In the genomic region with DNA sequence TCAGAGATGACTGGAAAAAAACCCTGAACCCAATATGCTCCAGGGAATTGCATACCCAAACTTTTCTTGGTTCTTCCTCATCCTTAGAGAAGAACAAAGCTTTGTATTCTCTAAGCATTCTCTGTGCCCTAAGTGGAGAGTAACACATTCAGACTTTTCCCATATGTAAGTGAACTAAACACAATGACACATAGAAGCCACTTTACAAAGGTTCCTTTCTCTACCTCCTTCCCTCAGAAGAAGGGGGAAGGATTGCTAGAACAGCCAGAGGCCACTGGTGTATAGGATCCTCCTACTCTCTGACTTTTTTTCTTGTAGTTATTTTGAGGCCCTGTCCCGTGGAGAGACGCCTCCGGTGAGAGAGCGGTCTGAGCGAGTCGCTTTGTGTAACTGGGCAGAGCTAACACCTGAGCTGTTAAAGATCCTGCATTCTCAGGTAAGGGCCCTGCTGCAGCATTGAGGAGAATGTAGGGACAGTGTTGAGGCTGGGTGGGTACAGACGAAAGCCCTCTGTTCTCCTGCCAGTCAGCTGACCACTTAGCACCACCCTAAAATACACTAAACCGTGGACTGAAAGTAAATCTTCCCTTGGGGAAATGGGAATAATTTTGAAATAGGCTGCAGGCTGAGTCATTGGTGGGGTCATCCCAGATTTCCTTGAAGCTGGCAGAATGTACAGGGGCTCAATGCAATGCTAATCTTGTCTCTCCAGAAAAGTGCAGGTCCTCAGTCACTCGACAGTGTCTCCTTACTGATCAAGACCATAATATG, we compare ENCODE assay signal across 11 cellular contexts. TPM values are rescaled to one million over a fixed set of nuclear protein-coding genes. Genes with fewer than 3 reads are reported as not detected.
DNase-seq lines count a peak whose midpoint lies in the region; ATAC-seq and TF ChIP-seq lines count a peak whose summit lies in the region.
"Not testable (repeated sequence)": the region's sequence is repeated elsewhere in the genome, so short reads cannot be mapped to it uniquely, and the experiment has no call there.
"Had no signal": no experiment of that assay in that cellular context is flagged by ENCODE, and none has a peak within 500 bp of the region (broad histone marks: within the 10 kb centered on the region; RNA-seq: fewer than 3 reads in every experiment).

No MANE protein-coding gene starts in this region.

- 29 to 47% methylated on average over 9 of the region's 9 CpGs for WGBS in heart right ventricle, 2 donors

- H3K4me3 ChIP-seq in adipocyte (ENCODE audit: low read length) (peak overlapping the region; percentile 17), heart right ventricle (peak overlapping the region in 2 of 10 donors; percentile 7 to 17), osteoblast (ENCODE audit: insufficient read depth, low read length) (peak overlapping the region; percentile 33)
- H3K4me3 ChIP-seq in fibroblast of the aortic adventitia (ENCODE audit: low read depth, low read length), result not testable (repeated sequence)

- peak; percentile 29 for DNase-seq in LHCN-M2 (ENCODE audit: low read depth)
- not testable (repeated sequence) for DNase-seq in adipocyte (ENCODE audit: low read depth); heart right ventricle; osteoblast (ENCODE audit: insufficient read length, low spot score, missing footprints)
- peak; percentile 49 for DNase-seq in epidermal melanocyte (ENCODE audit: insufficient read length, low spot score)
- DNase-seq in fibroblast of the aortic adventitia (ENCODE audit: low read depth), result peak; percentile 19
- peak; percentile 5 for DNase-seq in superior temporal gyrus (ENCODE audit: extremely low spot score)

- not testable (repeated sequence) for H4K20me1 ChIP-seq in osteoblast (ENCODE audit: insufficient read depth, low read length)

- TF ChIP-seq CTCF in fibroblast of the aortic adventitia (IDR thresholded peaks at IDR 0.05; ENCODE audit: insufficient read depth, low read length); heart right ventricle (IDR thresholded peaks at IDR 0.05); osteoblast (IDR thresholded peaks at IDR 0.05; ENCODE audit: extremely low read depth, low read depth, low read length): not testable (repeated sequence)

- H3K27ac ChIP-seq in heart right ventricle, result peak overlapping the region in 2 of 10 donors; percentile 17 to 39
- not testable (repeated sequence) for H3K27ac ChIP-seq in osteoblast (ENCODE audit: low read depth, low read length)

- H3K4me2 ChIP-seq in osteoblast (ENCODE audit: insufficient read depth, low read length), result peak overlapping the region; percentile 69

- H3K9ac ChIP-seq in adipocyte (ENCODE audit: low read length), result not testable (repeated sequence)

- H3K9me3 ChIP-seq in adipocyte (ENCODE audit: control insufficient read depth, low read length); heart right ventricle; osteoblast (ENCODE audit: low read depth, low read length): not testable (repeated sequence)

- ATAC-seq in heart right ventricle, result peak in 6 of 8 donors; percentile 36 to 66 (median 56)

- not testable (repeated sequence) for H3K79me2 ChIP-seq in osteoblast (ENCODE audit: insufficient read depth, low read length)

- H3K36me3 ChIP-seq in adipocyte (ENCODE audit: control insufficient read depth, insufficient read depth, low read length, severe bottlenecking); heart right ventricle; osteoblast (ENCODE audit: insufficient read depth, low read length): not testable (repeated sequence)

- H3K27me3 ChIP-seq in adipocyte (replicated peaks; ENCODE audit: control insufficient read depth, insufficient read depth, low read length) (peaks cover 13% of the 10 kb centered on the region), heart right ventricle (peaks cover 0 to 19% (median 10%) of the 10 kb centered on the region in 7 donors), osteoblast (ENCODE audit: insufficient read depth, low read length) (peaks cover 19% of the 10 kb centered on the region)

- intact Hi-C loops in heart right ventricle (cut with DNase I), result loop anchor here in 2 of 10 donors (1.0 to 10.0 kb wide), 3 partner anchors 13 to 109 kb away; partner anchors contain the start of gene SLC41A3 (in 2 of the 2)

- H2AFZ ChIP-seq in osteoblast (ENCODE audit: low read length), result peak overlapping the region; percentile 60

- H3K4me1 ChIP-seq in adipocyte (ENCODE audit: control insufficient read depth, insufficient read depth, low read length), result peaks cover 14% of the 10 kb centered on the region
- peaks cover 0 to 20% (median 7%) of the 10 kb centered on the region in 9 donors for H3K4me1 ChIP-seq in heart right ventricle
- peaks cover 13% of the 10 kb centered on the region for H3K4me1 ChIP-seq in osteoblast (ENCODE audit: insufficient read depth, low read length)

RNA-seq across cellular contexts. Expression of gene ROPN1B, which starts 6.5 kb away (rescaled TPM):
- total RNA-seq in LHCN-M2 (2014; rRNA removed), result not detected in 2 replicates
- polyA plus RNA-seq in LHCN-M2 (2012), result not detected
- not detected in 2 replicates for total RNA-seq in fibroblast of the aortic adventitia (ENCODE audit: low replicate concordance)
- total RNA-seq in heart right ventricle, result 1 to 10 TPM; 1.2 to 4.7 (median 3.2) TPM
- polyA plus RNA-seq in heart right ventricle, result 1 to 10 TPM; 1.5 to 3.7 TPM
- not detected in 2 replicates for total RNA-seq in osteoblast
- total RNA-seq: CD4-positive, alpha-beta memory T cell; H9 had no signal
- polyA plus RNA-seq: A549; AG04450; CD4-positive, alpha-beta memory T cell had no signal
